Comparison of ENCODE assay signal across 19 cellular contexts in the genomic region with DNA sequence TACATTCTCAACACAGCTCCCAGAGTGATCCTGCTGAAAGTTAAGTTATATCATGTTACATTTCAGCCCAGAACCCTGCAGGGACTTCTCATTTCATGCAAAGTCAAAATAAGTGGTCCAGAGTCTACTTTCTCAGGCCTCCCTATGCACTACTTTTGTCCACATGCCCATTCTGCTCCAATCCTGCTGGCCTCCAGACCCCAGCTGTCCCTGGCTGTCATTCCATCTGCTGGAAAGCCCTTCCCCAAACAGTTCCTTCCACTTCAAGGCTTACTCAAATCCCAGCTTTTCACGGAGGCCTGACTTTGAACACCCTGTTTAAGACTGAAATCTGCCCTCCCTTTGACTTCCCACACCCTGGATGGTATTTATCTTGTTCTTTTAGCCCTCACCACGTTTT.
DNase-seq lines count a peak whose midpoint lies in the region; ATAC-seq, FAIRE-seq and TF ChIP-seq lines count a peak whose summit lies in the region.
"Had no signal": no experiment of that assay in that cellular context is flagged by ENCODE, and none has a peak within 500 bp of the region (broad histone marks: within the 10 kb centered on the region; RNA-seq: fewer than 3 reads in every experiment).

No MANE protein-coding gene starts in this region.

- ATAC-seq in IMR-90 (ENCODE audit: low read depth) (no peak; the same call in 1 of the 2 replicates), HG03095 (IDR thresholded peaks at IDR 0.05; ENCODE audit: unreplicated experiment) (no peak)
- ATAC-seq: Panc1 had no signal

- peak overlapping the region; percentile 68 for H2BK20ac ChIP-seq in IMR-90 (ENCODE audit: low read depth, low read length)

- H3K4me2 ChIP-seq in IMR-90 (ENCODE audit: low read depth, low read length) = peak overlapping the region; percentile 9; the same call in 1 of the 2 replicates

- H3K14ac ChIP-seq in IMR-90 (replicated peaks; ENCODE audit: low read depth, low read length) = peak overlapping the region; percentile 18; the same call in 1 of the 2 replicates

- CTCF ChIA-PET in IMR-90 (lab: Yijun Ruan, JAX) = no interaction called here
- CTCF ChIA-PET in activated naive CD4-positive, alpha-beta T cell treated with anti-CD3 and anti-CD28 coated beads for 36 hours (lab: Charles Lee) = no interaction called here

- peak overlapping the region; percentile 24; the same call in 1 of the 2 replicates for H3K9ac ChIP-seq in IMR-90 (ENCODE audit: low read depth, low read length)

- in situ Hi-C loops in IMR-90 (cut with MboI; ENCODE audit: low sequenced_read_pairs) = no loop called here

- TF ChIP-seq RAD21 in IMR-90 (IDR thresholded peaks at IDR 0.05; ENCODE audit: low read length) = no peak

- peak overlapping the region; percentile 73; the same call in 1 of the 2 replicates for H3K4ac ChIP-seq in IMR-90 (ENCODE audit: low read depth, low read length)

- peak overlapping the region; percentile 18; the same call in 1 of the 2 replicates for H3K23ac ChIP-seq in IMR-90 (ENCODE audit: low read depth, low read length)

- H2BK120ac ChIP-seq in IMR-90 (ENCODE audit: low read depth, low read length) = peak overlapping the region; percentile 71; the same call in 1 of the 2 replicates

- POLR2A ChIA-PET in IMR-90 (lab: Charles Lee; ENCODE audit: unreplicated experiment) = no interaction called here

- H3K27me3 Mint-ChIP-seq in activated naive CD4-positive, alpha-beta T cell treated with anti-CD3 and anti-CD28 coated beads for 36 hours (ENCODE audit: low read depth) = no peaks in the 10 kb centered on the region
- H3K27me3 Mint-ChIP-seq: memory B cell had no signal

- H3K9me3 Mint-ChIP-seq in activated naive CD4-positive, alpha-beta T cell treated with anti-CD3 and anti-CD28 coated beads for 36 hours = no peaks in the 10 kb centered on the region
- H3K9me3 Mint-ChIP-seq: memory B cell had no signal

- no peak overlapping the region for H3K27ac Mint-ChIP-seq in activated naive CD4-positive, alpha-beta T cell treated with anti-CD3 and anti-CD28 coated beads for 36 hours
- H3K27ac Mint-ChIP-seq: memory B cell had no signal

- peak overlapping the region; percentile 53; the same call in 1 of the 3 replicates for H2BK15ac ChIP-seq in IMR-90 (ENCODE audit: low read depth, low read length)

- no peak for TF ChIP-seq POLR2A in IMR-90 (IDR thresholded peaks at IDR 0.05; ENCODE audit: low read depth, low read length)
- no peak for TF ChIP-seq POLR2A in esophagus squamous epithelium (IDR thresholded peaks at IDR 0.05)
- TF ChIP-seq POLR2A in GM12891 (IDR thresholded peaks at IDR 0.05; ENCODE audit: low read depth, low read length) = no peak

- peak overlapping the region; percentile 0 for H2AK9ac ChIP-seq in IMR-90 (replicated peaks; ENCODE audit: low read depth, low read length, poor library complexity)

- peaks cover 16 to 36% of the 10 kb centered on the region in 2 experiments for H3K79me1 ChIP-seq in IMR-90 (ENCODE audit: low read depth in 1 of 2, low read length in 2 of 2)

- H2AK5ac ChIP-seq in IMR-90 (ENCODE audit: low read depth, low read length) = peak overlapping the region; percentile 10; the same call in 1 of the 2 replicates

- no peak overlapping the region for H3K4me3 ChIP-seq in IMR-90 (ENCODE audit: insufficient read depth, low read depth, low read length)
- H3K4me3 ChIP-seq in SJCRH30 = no peak overlapping the region
- H3K4me3 ChIP-seq in esophagus squamous epithelium = no peak overlapping the region
- H3K4me3 ChIP-seq: esophagus muscularis mucosa, HAP-1 had no signal

- H4K5ac ChIP-seq in IMR-90 (ENCODE audit: low read depth, low read length) = peak overlapping the region; percentile 59; the same call in 1 of the 2 replicates

- H3K36me3 Mint-ChIP-seq in activated naive CD4-positive, alpha-beta T cell treated with anti-CD3 and anti-CD28 coated beads for 36 hours (ENCODE audit: low read depth) = no peaks in the 10 kb centered on the region
- H3K36me3 Mint-ChIP-seq: memory B cell had no signal

- H3K9me1 ChIP-seq in IMR-90 (ENCODE audit: insufficient read depth, low read length) = peaks cover 12% of the 10 kb centered on the region

- 33% methylated on average over 1 of the region's 2 CpGs; no CpG with 5 or more reads in 1 of the 2 experiments for WGBS in IMR-90 (ENCODE audit: extremely low coverage in 2 of 2, insufficient read length in 1 of 2), 2 experiments
- WGBS in esophagus squamous epithelium, 2 donors = 50 to 56% methylated on average over 2 of the region's 2 CpGs

- H4K20me1 ChIP-seq in IMR-90 (ENCODE audit: insufficient read depth, low read length) = no peaks in the 10 kb centered on the region

- no peak overlapping the region for H2AFZ ChIP-seq in IMR-90 (replicated peaks; ENCODE audit: low read length, poor library complexity)

- peak overlapping the region; percentile 26; the same call in 1 of the 2 replicates for H3K18ac ChIP-seq in IMR-90 (ENCODE audit: low read depth, low read length)

- H3K4me1 Mint-ChIP-seq in activated naive CD4-positive, alpha-beta T cell treated with anti-CD3 and anti-CD28 coated beads for 36 hours (ENCODE audit: low read depth) = no peaks in the 10 kb centered on the region
- H3K4me1 Mint-ChIP-seq: memory B cell had no signal

- H2BK5ac ChIP-seq in IMR-90 (ENCODE audit: low read depth, low read length, poor library complexity, severe bottlenecking) = peak overlapping the region; percentile 44

- no peak overlapping the region for H3K56ac ChIP-seq in IMR-90 (ENCODE audit: extremely low read depth, insufficient read depth, low read length)

- H3K27ac ChIP-seq in IMR-90 (ENCODE audit: insufficient read depth, low read length) (peak overlapping the region; percentile 43; the same call in 1 of the 2 replicates), SJCRH30 (peak overlapping the region; percentile 55), esophagus squamous epithelium (peak overlapping the region in 3 of 4 donors; percentile 40 to 55 (median 43))

- no peak for FAIRE-seq in GM12891 (lab: Jason Lieb, UNC)

- dilution Hi-C loops in IMR-90 (cut with HindIII; ENCODE audit: low sequenced_read_pairs, unreplicated experiment) = no loop called here

- H3K9me3 ChIP-seq in IMR-90 (ENCODE audit: control insufficient read depth, insufficient read depth, low read length) (no peaks in the 10 kb centered on the region), SJCRH30 (replicated peaks) (no peaks in the 10 kb centered on the region), esophagus squamous epithelium (no peaks in the 10 kb centered on the region)
- H3K9me3 ChIP-seq: BE2C, esophagus muscularis mucosa, HAP-1 had no signal

- BruUV-seq in IMR-90 (replicated peaks; lab: Mats Ljungman, UMichigan) = no TSS peak

- H3K36me3 ChIP-seq in IMR-90 (ENCODE audit: control insufficient read depth, insufficient read depth, low read length) = peaks cover 3% of the 10 kb centered on the region; the same call in 1 of the 2 replicates
- peaks cover 6% of the 10 kb centered on the region; the same call in 1 of the 2 replicates for H3K36me3 ChIP-seq in SJCRH30
- H3K36me3 ChIP-seq in esophagus squamous epithelium = peaks cover 0 to 30% (median 2%) of the 10 kb centered on the region in 3 donors
- H3K36me3 ChIP-seq: BE2C had no signal

- no peak for TF ChIP-seq CTCF in IMR-90 (conservative IDR thresholded peaks at IDR 0.05; ENCODE audit: low read depth, low read length)
- TF ChIP-seq CTCF in esophagus squamous epithelium (IDR thresholded peaks at IDR 0.05) = no peak

- H3K4me1 ChIP-seq in IMR-90 (ENCODE audit: control insufficient read depth, insufficient read depth, low read length) (peaks cover 15% of the 10 kb centered on the region), SJCRH30 (peaks cover 29% of the 10 kb centered on the region), esophagus squamous epithelium (peaks cover 0 to 44% (median 22%) of the 10 kb centered on the region in 3 donors)
- H3K4me1 ChIP-seq: BE2C had no signal

- 0 out of 2 replicates have a peak overlapping the region, but pooled peaks have one; percentile 34 for H4K91ac ChIP-seq in IMR-90 (ENCODE audit: insufficient read depth, low read depth, low read length)

- DNase-seq in IMR-90 (no peak), SJCRH30 (peak; percentile 92 to 96), esophagus squamous epithelium (lab: John Stamatoyannopoulos, UW) (no peak), renal cortical epithelial cell (ENCODE audit: low read depth) (peak; percentile 51), COLO829 (ENCODE audit: low spot score) (no peak), GM12891 (ENCODE audit: insufficient read length, low spot score) (no peak)
- DNase-seq in activated naive CD4-positive, alpha-beta T cell treated with anti-CD3 and anti-CD28 coated beads for 36 hours = no peak
- DNase-seq: activated gamma-delta T cell; BE2C; EL; NCI-H345; posterior cingulate gyrus; stimulated activated naive CD4-positive, alpha-beta T cell treated with Interleukin-2 at 50 U/mL for 16 hours; T1000 had no signal

- H3K4me3 Mint-ChIP-seq in activated naive CD4-positive, alpha-beta T cell treated with anti-CD3 and anti-CD28 coated beads for 36 hours = no peak overlapping the region
- H3K4me3 Mint-ChIP-seq: memory B cell had no signal

- H4K8ac ChIP-seq in IMR-90 (ENCODE audit: low read depth in 2 of 2, low read length in 2 of 2) = peak overlapping the region; percentile 46 to 47; a peak in 2 of 4 replicates

- H3K27me3 ChIP-seq in IMR-90 (ENCODE audit: control insufficient read depth, insufficient read depth, low read length) (no peaks in the 10 kb centered on the region), SJCRH30 (no peaks in the 10 kb centered on the region), esophagus squamous epithelium (no peaks in the 10 kb centered on the region)
- H3K27me3 ChIP-seq: BE2C, esophagus muscularis mucosa had no signal

- intact Hi-C loops in IMR-90 (cut with micrococcal nuclease) = loop anchor here (2.0 kb wide), 1 partner anchor 14 kb away; no protein-coding TSS in a partner anchor
- intact Hi-C loops in esophagus squamous epithelium (cut with DNase I) = no loop called here
- intact Hi-C loops in activated naive CD4-positive, alpha-beta T cell treated with anti-CD3 and anti-CD28 coated beads for 36 hours (cut with micrococcal nuclease) = no loop called here

TF ChIP-seq in IMR-90, 13 proteins besides CTCF, POLR2A, EP300 and RAD21 (continues in another document):
- TF ChIP-seq, protein P1, sequence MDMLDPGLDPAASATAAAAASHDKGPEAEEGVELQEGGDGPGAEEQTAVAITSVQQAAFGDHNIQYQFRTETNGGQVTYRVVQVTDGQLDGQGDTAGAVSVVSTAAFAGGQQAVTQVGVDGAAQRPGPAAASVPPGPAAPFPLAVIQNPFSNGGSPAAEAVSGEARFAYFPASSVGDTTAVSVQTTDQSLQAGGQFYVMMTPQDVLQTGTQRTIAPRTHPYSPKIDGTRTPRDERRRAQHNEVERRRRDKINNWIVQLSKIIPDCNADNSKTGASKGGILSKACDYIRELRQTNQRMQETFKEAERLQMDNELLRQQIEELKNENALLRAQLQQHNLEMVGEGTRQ (IDR thresholded peaks at IDR 0.05; ENCODE audit: low read depth, low read length) = no peak

TF ChIP-seq in GM12891, 5 proteins besides CTCF, POLR2A, EP300 and RAD21:
- TF ChIP-seq POLR2AphosphoS5 (IDR thresholded peaks at IDR 0.05; ENCODE audit: low read depth, low read length) = no peak
- no peak for TF ChIP-seq TAF1 (IDR thresholded peaks at IDR 0.05; ENCODE audit: low read depth, low read length)
- TF ChIP-seq POU2F2 (IDR thresholded peaks at IDR 0.05; ENCODE audit: low read depth, low read length) = no peak
- TF ChIP-seq PAX5 (IDR thresholded peaks at IDR 0.05; ENCODE audit: insufficient read depth, low read length, severe bottlenecking) = no peak
- no peak for TF ChIP-seq SPI1 (IDR thresholded peaks at IDR 0.05; ENCODE audit: low read depth, low read length)
TF ChIP-seq in GM12891: peak in this region for 0.

Comparison
In these comparisons a context has a peak if more than half of its experiments do, and no peak if none do; other contexts are left out.
1. DNase-seq: peak in SJCRH30 (2 of 2) and renal cortical epithelial cell (single experiment); none in IMR-90 (single experiment), esophagus squamous epithelium (single experiment), COLO829 (single experiment), activated naive CD4-positive, alpha-beta T cell treated with anti-CD3 and anti-CD28 coated beads for 36 hours (single experiment) and GM12891 (single experiment).
2. Peak in every context shown above with its lines, with median percentiles within 50 percentile points of each other: H3K27ac ChIP-seq.